ENCODE assay signal across 12 cellular contexts in genomic region chr4:128757712-128758111, GRCh38. TPM values are rescaled to one million over a fixed set of nuclear protein-coding genes. Genes with fewer than 3 reads are reported as not detected.
DNase-seq lines count a peak whose midpoint lies in the region; ATAC-seq and TF ChIP-seq lines count a peak whose summit lies in the region.
"Had no signal": no experiment of that assay in that cellular context is flagged by ENCODE, and none has a peak within 500 bp of the region (broad histone marks: within the 10 kb centered on the region; RNA-seq: fewer than 3 reads in every experiment).

No MANE protein-coding gene starts in this region.

- DNase-seq in DMS53 (lab: John Stamatoyannopoulos, UW) (peak; percentile 58), NCI-H748 (lab: John Stamatoyannopoulos, UW; ENCODE audit: unreplicated experiment) (peak; percentile 15), fibroblast of lung (ENCODE audit: low read depth in 2 of 2) (peak in 1 of 2 donors; percentile 38), neuronal stem cell (ENCODE audit: low spot score) (no peak), SW480 (ENCODE audit: low spot score) (no peak), kidney tubule cell (ENCODE audit: low spot score) (no peak)
- DNase-seq: CD8-positive, alpha-beta T cell; naive B cell; NCI-H187 treated with DMSO at 0.1 percent for 48 hours; T-cell had no signal

- no peaks in the 10 kb centered on the region for H4K20me1 ChIP-seq in fibroblast of lung (ENCODE audit: control insufficient read depth, extremely low read depth, insufficient read depth, low read length)

- H3K9ac ChIP-seq in fibroblast of lung (ENCODE audit: insufficient read depth, low read length) (no peak overlapping the region), neuronal stem cell (ENCODE audit: low read depth, low read length, poor library complexity) (no peak overlapping the region)

- H2BK5ac ChIP-seq in neuronal stem cell (ENCODE audit: low read length) = no peak overlapping the region

- TF ChIP-seq CTCF in fibroblast of lung (conservative IDR thresholded peaks at IDR 0.05 in 1 of 2, IDR thresholded peaks at IDR 0.05 in 1 of 2; ENCODE audit: low read depth in 1 of 2, low read length in 2 of 2) = no peak

- no peak overlapping the region for H3K4ac ChIP-seq in neuronal stem cell (ENCODE audit: low read length)

- no CpG with 5 or more reads among the region's 3 CpGs for WGBS in neuronal stem cell (ENCODE audit: extremely low coverage in 2 of 2, insufficient read length in 2 of 2, insufficient replicate concordance in 1 of 2), 2 donors

- no peak for ATAC-seq in GM19455 (IDR thresholded peaks at IDR 0.05; ENCODE audit: unreplicated experiment)
- no peak for ATAC-seq in GM21528 (IDR thresholded peaks at IDR 0.05; ENCODE audit: low FRiP score, unreplicated experiment)
- ATAC-seq: CD8-positive, alpha-beta T cell; T-cell had no signal

- H3K4me2 ChIP-seq in fibroblast of lung (ENCODE audit: extremely low read depth, insufficient read depth, low read length) = peak overlapping the region; percentile 42
- H3K4me2 ChIP-seq in neuronal stem cell (ENCODE audit: insufficient read depth, low read length, poor library complexity, severe bottlenecking) = no peak overlapping the region

- no peak overlapping the region for H2BK12ac ChIP-seq in neuronal stem cell (ENCODE audit: low read length)

- H2BK15ac ChIP-seq in neuronal stem cell (ENCODE audit: low read length) = no peak overlapping the region

- H2AFZ ChIP-seq in fibroblast of lung (ENCODE audit: low read length) (peak overlapping the region; percentile 34), neuronal stem cell (ENCODE audit: low read length) (peak overlapping the region; percentile 74)

- no peaks in the 10 kb centered on the region for H3K79me1 ChIP-seq in neuronal stem cell (ENCODE audit: low read depth, low read length)

- no peak overlapping the region for H3K14ac ChIP-seq in neuronal stem cell (ENCODE audit: low read length)

- H3K36me3 ChIP-seq in fibroblast of lung (ENCODE audit: control insufficient read depth, insufficient read depth, low read length) = no peaks in the 10 kb centered on the region
- no peaks in the 10 kb centered on the region for H3K36me3 ChIP-seq in neuronal stem cell (replicated peaks in 1 of 2; ENCODE audit: control insufficient read depth in 2 of 2, insufficient read depth in 2 of 2, low read length in 2 of 2)

- H3K27ac ChIP-seq in fibroblast of lung (ENCODE audit: insufficient read depth, low read length) = no peak overlapping the region
- H3K27ac ChIP-seq in neuronal stem cell (replicated peaks; ENCODE audit: low read length) = no peak overlapping the region

- H3K27me3 ChIP-seq in fibroblast of lung (ENCODE audit: control insufficient read depth, insufficient read depth, low read length) (no peaks in the 10 kb centered on the region), neuronal stem cell (ENCODE audit: control insufficient read depth in 3 of 3, insufficient read depth in 3 of 3, low read depth in 1 of 3, low read length in 3 of 3) (no peaks in the 10 kb centered on the region)

- H3K18ac ChIP-seq in neuronal stem cell (ENCODE audit: low read length) = no peak overlapping the region

- H2BK120ac ChIP-seq in neuronal stem cell (ENCODE audit: low read depth, low read length) = no peak overlapping the region

- no peak overlapping the region for H4K8ac ChIP-seq in neuronal stem cell (ENCODE audit: low read depth, low read length)

- no peak overlapping the region for H2AK5ac ChIP-seq in neuronal stem cell (ENCODE audit: low read depth, low read length)

- H3K23ac ChIP-seq in neuronal stem cell (ENCODE audit: low read depth, low read length, poor library complexity) = no peak overlapping the region

- H3K4me1 ChIP-seq in fibroblast of lung (ENCODE audit: control insufficient read depth, extremely low read depth, insufficient read depth, low read length) (no peaks in the 10 kb centered on the region), neuronal stem cell (ENCODE audit: control insufficient read depth in 2 of 2, insufficient read depth in 1 of 2, low read depth in 1 of 2, low read length in 2 of 2) (peaks cover 2 to 7% of the 10 kb centered on the region in 2 donors)

- H3K4me3 ChIP-seq in fibroblast of lung (replicated peaks in 1 of 4; ENCODE audit: control extremely low read depth in 1 of 4, insufficient read depth in 1 of 4, low read depth in 3 of 4, low read length in 4 of 4) = no peak overlapping the region
- H3K4me3 ChIP-seq in neuronal stem cell (ENCODE audit: low read length in 2 of 2) = no peak overlapping the region

- no peaks in the 10 kb centered on the region for H3K79me2 ChIP-seq in fibroblast of lung (ENCODE audit: control insufficient read depth, insufficient read depth, low read length)

- no peak overlapping the region for H4K91ac ChIP-seq in neuronal stem cell (ENCODE audit: low read depth, low read length, poor library complexity)

- H3K9me3 ChIP-seq in fibroblast of lung (ENCODE audit: control insufficient read depth, insufficient read depth, low read depth, low read length) (no peaks in the 10 kb centered on the region), neuronal stem cell (replicated peaks in 1 of 2; ENCODE audit: control insufficient read depth in 2 of 2, insufficient read depth in 1 of 2, low read depth in 1 of 2, low read length in 2 of 2) (no peaks in the 10 kb centered on the region)

RNA-seq across cellular contexts. Expression of gene JADE1, which starts 51.8 kb away (rescaled TPM):
- total RNA-seq in fibroblast of lung = 27.7 and 49.9 TPM in 2 replicates
- polyA plus RNA-seq in fibroblast of lung = 28.6 and 36.2 TPM in 2 replicates
- 24.9 and 31.6 TPM in 2 replicates for polyA plus RNA-seq in fibroblast of lung (2012)
- polyA minus RNA-seq in fibroblast of lung (ENCODE audit: low replicate concordance) = 37.3 and 87.1 TPM in 2 replicates
- 30.6 TPM for polyA plus RNA-seq in neuronal stem cell (2013, experiment 1 of 2)
- polyA plus RNA-seq in neuronal stem cell (2013, experiment 2 of 2) = 31.4 TPM

Comparison
In these comparisons a context has a peak if more than half of its experiments do, and no peak if none do; other contexts are left out.
1. DNase-seq: peak in DMS53 (single experiment) and NCI-H748 (single experiment); none in neuronal stem cell (single experiment), SW480 (single experiment) and kidney tubule cell (single experiment).